In the genomic region with DNA sequence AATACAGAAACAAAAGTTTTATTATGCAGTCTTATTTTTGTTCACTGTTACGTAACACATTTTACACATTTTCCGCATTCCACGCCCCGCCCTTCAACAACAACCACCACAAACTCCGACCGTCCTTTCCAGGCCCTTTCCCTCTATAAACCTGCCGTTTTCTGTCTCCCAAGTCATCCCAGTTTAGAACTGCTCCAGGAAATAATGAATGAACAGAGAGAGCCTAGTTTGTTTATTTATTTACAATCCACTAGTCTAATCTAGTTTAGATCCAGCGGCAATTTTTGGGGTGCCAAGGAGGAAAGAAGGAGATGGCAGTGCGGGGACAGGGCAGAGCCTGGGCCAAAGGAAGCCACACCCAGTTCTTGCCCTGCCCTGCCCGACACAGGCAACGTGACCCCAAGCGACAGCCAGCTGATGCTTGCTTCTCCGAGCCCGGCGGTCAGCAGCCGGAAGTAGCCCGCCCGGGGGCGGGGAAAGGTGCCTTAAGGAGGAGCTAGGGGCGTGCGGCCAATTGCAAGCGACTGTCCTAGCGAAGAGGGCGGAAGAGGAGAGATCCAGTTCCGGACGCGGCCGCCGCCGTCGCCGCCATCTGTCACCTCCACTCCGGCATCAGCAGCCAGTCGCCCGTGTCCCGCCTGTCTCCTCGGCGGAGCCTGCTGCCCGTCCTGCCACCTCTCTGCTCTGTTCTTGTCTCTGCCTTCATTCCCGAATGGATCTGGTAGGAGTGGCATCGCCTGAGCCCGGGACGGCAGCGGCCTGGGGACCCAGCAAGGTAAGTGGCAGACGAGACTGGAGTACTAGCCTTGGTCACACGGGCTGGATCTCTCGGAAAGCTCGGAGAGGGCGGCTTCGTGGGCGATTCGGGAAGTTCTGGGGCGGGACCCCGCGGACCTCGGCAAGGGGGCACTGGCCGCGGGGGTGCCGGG, we compare ENCODE assay signal across 1 cellular context.
TF ChIP-seq lines count a peak whose summit lies in the region.

A gene with protein sequence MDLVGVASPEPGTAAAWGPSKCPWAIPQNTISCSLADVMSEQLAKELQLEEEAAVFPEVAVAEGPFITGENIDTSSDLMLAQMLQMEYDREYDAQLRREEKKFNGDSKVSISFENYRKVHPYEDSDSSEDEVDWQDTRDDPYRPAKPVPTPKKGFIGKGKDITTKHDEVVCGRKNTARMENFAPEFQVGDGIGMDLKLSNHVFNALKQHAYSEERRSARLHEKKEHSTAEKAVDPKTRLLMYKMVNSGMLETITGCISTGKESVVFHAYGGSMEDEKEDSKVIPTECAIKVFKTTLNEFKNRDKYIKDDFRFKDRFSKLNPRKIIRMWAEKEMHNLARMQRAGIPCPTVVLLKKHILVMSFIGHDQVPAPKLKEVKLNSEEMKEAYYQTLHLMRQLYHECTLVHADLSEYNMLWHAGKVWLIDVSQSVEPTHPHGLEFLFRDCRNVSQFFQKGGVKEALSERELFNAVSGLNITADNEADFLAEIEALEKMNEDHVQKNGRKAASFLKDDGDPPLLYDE (plus strand): TSS at position 560 of the 929 bp plus-strand sequence. CDS start 153 bp downstream, at position 713.

TF ChIP-seq in K562, 482 proteins besides CTCF, POLR2A, EP300 and RAD21 (continued from another document and continues in another):
- TF ChIP-seq, protein P1, sequence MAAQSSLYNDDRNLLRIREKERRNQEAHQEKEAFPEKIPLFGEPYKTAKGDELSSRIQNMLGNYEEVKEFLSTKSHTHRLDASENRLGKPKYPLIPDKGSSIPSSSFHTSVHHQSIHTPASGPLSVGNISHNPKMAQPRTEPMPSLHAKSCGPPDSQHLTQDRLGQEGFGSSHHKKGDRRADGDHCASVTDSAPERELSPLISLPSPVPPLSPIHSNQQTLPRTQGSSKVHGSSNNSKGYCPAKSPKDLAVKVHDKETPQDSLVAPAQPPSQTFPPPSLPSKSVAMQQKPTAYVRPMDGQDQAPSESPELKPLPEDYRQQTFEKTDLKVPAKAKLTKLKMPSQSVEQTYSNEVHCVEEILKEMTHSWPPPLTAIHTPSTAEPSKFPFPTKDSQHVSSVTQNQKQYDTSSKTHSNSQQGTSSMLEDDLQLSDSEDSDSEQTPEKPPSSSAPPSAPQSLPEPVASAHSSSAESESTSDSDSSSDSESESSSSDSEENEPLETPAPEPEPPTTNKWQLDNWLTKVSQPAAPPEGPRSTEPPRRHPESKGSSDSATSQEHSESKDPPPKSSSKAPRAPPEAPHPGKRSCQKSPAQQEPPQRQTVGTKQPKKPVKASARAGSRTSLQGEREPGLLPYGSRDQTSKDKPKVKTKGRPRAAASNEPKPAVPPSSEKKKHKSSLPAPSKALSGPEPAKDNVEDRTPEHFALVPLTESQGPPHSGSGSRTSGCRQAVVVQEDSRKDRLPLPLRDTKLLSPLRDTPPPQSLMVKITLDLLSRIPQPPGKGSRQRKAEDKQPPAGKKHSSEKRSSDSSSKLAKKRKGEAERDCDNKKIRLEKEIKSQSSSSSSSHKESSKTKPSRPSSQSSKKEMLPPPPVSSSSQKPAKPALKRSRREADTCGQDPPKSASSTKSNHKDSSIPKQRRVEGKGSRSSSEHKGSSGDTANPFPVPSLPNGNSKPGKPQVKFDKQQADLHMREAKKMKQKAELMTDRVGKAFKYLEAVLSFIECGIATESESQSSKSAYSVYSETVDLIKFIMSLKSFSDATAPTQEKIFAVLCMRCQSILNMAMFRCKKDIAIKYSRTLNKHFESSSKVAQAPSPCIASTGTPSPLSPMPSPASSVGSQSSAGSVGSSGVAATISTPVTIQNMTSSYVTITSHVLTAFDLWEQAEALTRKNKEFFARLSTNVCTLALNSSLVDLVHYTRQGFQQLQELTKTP (IDR thresholded peaks at IDR 0.05; ENCODE audit: low read depth in 1 of 2, partially characterized antibody in 2 of 2): peak; percentile 20 to 77
- TF ChIP-seq NONO (IDR thresholded peaks at IDR 0.05; ENCODE audit: low read depth in 2 of 2, low read length in 1 of 2): 0 out of 4 replicates have a peak, but pooled peaks of 1 of the 2 experiments have one; percentile 34
- 0 out of 2 replicates have a peak, but pooled peaks have one; percentile 43 for TF ChIP-seq ZFP1 (CRISPR knock-in tag; IDR thresholded peaks at IDR 0.05)
- TF ChIP-seq SMAD3 (CRISPR knock-in tag; conservative IDR thresholded peaks at IDR 0.05): no peak
- no peak; the same call in 1 of the 2 replicates for TF ChIP-seq THRAP3 (IDR thresholded peaks at IDR 0.05; ENCODE audit: borderline replicate concordance)
- peak; percentile 81 for TF ChIP-seq ELF2 (CRISPR knock-in tag; IDR thresholded peaks at IDR 0.05)
- no peak for TF ChIP-seq TSC22D4 (tag; IDR thresholded peaks at IDR 0.05)
- TF ChIP-seq, protein P2, sequence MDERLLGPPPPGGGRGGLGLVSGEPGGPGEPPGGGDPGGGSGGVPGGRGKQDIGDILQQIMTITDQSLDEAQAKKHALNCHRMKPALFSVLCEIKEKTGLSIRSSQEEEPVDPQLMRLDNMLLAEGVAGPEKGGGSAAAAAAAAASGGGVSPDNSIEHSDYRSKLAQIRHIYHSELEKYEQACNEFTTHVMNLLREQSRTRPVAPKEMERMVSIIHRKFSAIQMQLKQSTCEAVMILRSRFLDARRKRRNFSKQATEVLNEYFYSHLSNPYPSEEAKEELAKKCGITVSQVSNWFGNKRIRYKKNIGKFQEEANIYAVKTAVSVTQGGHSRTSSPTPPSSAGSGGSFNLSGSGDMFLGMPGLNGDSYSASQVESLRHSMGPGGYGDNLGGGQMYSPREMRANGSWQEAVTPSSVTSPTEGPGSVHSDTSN (CRISPR knock-in tag; IDR thresholded peaks at IDR 0.05; ENCODE audit: low read depth): no peak
- TF ChIP-seq, protein P2 (tag; conservative IDR thresholded peaks at IDR 0.05; ENCODE audit: low read depth): peak; percentile 29; the same call in 1 of the 2 replicates
- no peak for TF ChIP-seq ZNF551 (CRISPR knock-in tag; IDR thresholded peaks at IDR 0.05)
- TF ChIP-seq POLR2G (IDR thresholded peaks at IDR 0.05; ENCODE audit: low read depth, low read length): peak; percentile 97
- TF ChIP-seq, protein P3, sequence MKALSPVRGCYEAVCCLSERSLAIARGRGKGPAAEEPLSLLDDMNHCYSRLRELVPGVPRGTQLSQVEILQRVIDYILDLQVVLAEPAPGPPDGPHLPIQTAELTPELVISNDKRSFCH (CRISPR knock-in tag; IDR thresholded peaks at IDR 0.05): no peak
- TF ChIP-seq, protein P3 (tag; IDR thresholded peaks at IDR 0.05): no peak
- TF ChIP-seq KHSRP (IDR thresholded peaks at IDR 0.05): no peak
- TF ChIP-seq, protein P4, sequence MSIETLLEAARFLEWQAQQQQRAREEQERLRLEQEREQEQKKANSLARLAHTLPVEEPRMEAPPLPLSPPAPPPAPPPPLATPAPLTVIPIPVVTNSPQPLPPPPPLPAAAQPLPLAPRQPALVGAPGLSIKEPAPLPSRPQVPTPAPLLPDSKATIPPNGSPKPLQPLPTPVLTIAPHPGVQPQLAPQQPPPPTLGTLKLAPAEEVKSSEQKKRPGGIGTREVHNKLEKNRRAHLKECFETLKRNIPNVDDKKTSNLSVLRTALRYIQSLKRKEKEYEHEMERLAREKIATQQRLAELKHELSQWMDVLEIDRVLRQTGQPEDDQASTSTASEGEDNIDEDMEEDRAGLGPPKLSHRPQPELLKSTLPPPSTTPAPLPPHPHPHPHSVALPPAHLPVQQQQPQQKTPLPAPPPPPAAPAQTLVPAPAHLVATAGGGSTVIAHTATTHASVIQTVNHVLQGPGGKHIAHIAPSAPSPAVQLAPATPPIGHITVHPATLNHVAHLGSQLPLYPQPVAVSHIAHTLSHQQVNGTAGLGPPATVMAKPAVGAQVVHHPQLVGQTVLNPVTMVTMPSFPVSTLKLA (conservative IDR thresholded peaks at IDR 0.05): peak; percentile 94 to 98
- peak; percentile 67 for TF ChIP-seq EGR1 (conservative IDR thresholded peaks at IDR 0.05)
- TF ChIP-seq KLF1 (tag; IDR thresholded peaks at IDR 0.05): peak; percentile 72; the same call in 1 of the 2 replicates
- TF ChIP-seq, protein P5, sequence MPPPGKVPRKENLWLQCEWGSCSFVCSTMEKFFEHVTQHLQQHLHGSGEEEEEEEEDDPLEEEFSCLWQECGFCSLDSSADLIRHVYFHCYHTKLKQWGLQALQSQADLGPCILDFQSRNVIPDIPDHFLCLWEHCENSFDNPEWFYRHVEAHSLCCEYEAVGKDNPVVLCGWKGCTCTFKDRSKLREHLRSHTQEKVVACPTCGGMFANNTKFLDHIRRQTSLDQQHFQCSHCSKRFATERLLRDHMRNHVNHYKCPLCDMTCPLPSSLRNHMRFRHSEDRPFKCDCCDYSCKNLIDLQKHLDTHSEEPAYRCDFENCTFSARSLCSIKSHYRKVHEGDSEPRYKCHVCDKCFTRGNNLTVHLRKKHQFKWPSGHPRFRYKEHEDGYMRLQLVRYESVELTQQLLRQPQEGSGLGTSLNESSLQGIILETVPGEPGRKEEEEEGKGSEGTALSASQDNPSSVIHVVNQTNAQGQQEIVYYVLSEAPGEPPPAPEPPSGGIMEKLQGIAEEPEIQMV (tag; conservative IDR thresholded peaks at IDR 0.05; ENCODE audit: low read depth): no peak
- TF ChIP-seq ZFP30 (CRISPR knock-in tag; IDR thresholded peaks at IDR 0.05; ENCODE audit: borderline replicate concordance): no peak
- peak in 1 of 2 experiments; percentile 63; a peak in 1 of 4 replicates for TF ChIP-seq TBL1XR1 (IDR thresholded peaks at IDR 0.05; ENCODE audit: low read length in 2 of 2)
- no peak for TF ChIP-seq E2F3 (CRISPR knock-in tag; IDR thresholded peaks at IDR 0.05)
- TF ChIP-seq, protein P6, sequence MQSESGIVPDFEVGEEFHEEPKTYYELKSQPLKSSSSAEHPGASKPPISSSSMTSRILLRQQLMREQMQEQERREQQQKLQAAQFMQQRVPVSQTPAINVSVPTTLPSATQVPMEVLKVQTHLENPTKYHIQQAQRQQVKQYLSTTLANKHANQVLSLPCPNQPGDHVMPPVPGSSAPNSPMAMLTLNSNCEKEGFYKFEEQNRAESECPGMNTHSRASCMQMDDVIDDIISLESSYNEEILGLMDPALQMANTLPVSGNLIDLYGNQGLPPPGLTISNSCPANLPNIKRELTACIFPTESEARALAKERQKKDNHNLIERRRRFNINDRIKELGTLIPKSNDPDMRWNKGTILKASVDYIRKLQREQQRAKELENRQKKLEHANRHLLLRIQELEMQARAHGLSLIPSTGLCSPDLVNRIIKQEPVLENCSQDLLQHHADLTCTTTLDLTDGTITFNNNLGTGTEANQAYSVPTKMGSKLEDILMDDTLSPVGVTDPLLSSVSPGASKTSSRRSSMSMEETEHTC (IDR thresholded peaks at IDR 0.05): no peak
- peak; percentile 43; the same call in 1 of the 2 replicates for TF ChIP-seq DPF2 (IDR thresholded peaks at IDR 0.05)
- TF ChIP-seq TARDBP (IDR thresholded peaks at IDR 0.05): peak; percentile 69; the same call in 1 of the 2 replicates
- peak; percentile 97 for TF ChIP-seq PHF8 (IDR thresholded peaks at IDR 0.05; ENCODE audit: borderline replicate concordance, low read length)
- TF ChIP-seq, protein P7, sequence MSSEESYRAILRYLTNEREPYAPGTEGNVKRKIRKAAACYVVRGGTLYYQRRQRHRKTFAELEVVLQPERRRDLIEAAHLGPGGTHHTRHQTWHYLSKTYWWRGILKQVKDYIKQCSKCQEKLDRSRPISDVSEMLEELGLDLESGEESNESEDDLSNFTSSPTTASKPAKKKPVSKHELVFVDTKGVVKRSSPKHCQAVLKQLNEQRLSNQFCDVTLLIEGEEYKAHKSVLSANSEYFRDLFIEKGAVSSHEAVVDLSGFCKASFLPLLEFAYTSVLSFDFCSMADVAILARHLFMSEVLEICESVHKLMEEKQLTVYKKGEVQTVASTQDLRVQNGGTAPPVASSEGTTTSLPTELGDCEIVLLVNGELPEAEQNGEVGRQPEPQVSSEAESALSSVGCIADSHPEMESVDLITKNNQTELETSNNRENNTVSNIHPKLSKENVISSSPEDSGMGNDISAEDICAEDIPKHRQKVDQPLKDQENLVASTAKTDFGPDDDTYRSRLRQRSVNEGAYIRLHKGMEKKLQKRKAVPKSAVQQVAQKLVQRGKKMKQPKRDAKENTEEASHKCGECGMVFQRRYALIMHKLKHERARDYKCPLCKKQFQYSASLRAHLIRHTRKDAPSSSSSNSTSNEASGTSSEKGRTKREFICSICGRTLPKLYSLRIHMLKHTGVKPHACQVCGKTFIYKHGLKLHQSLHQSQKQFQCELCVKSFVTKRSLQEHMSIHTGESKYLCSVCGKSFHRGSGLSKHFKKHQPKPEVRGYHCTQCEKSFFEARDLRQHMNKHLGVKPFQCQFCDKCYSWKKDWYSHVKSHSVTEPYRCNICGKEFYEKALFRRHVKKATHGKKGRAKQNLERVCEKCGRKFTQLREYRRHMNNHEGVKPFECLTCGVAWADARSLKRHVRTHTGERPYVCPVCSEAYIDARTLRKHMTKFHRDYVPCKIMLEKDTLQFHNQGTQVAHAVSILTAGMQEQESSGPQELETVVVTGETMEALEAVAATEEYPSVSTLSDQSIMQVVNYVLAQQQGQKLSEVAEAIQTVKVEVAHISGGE (CRISPR knock-in tag; IDR thresholded peaks at IDR 0.05): no peak
- TF ChIP-seq SREBF1 (IDR thresholded peaks at IDR 0.05; ENCODE audit: borderline replicate concordance, low read depth, low read length): no peak
- TF ChIP-seq RBM25 (IDR thresholded peaks at IDR 0.05; ENCODE audit: low read depth, low read length, severe bottlenecking): no peak
- no peak for TF ChIP-seq ETS2 (tag; IDR thresholded peaks at IDR 0.05; ENCODE audit: borderline replicate concordance, poor library complexity, severe bottlenecking)
- TF ChIP-seq SMARCA4 (IDR thresholded peaks at IDR 0.05): peak; percentile 34; the same call in 1 of the 2 replicates
- TF ChIP-seq PHF21A (IDR thresholded peaks at IDR 0.05; ENCODE audit: borderline replicate concordance, low read depth): no peak
- TF ChIP-seq ZNF583 (CRISPR knock-in tag; IDR thresholded peaks at IDR 0.05): no peak
- TF ChIP-seq ZNF644 (tag; IDR thresholded peaks at IDR 0.05; ENCODE audit: low read depth): no peak
- TF ChIP-seq ZNF124 (CRISPR knock-in tag; IDR thresholded peaks at IDR 0.05): no peak
- no peak for TF ChIP-seq CBX2 (IDR thresholded peaks at IDR 0.05; ENCODE audit: insufficient read depth, low read length, poor library complexity, severe bottlenecking)
- peak; percentile 77; the same call in 1 of the 2 replicates for TF ChIP-seq ESRRA (IDR thresholded peaks at IDR 0.05; ENCODE audit: borderline replicate concordance, low read depth)
- TF ChIP-seq, protein P8, sequence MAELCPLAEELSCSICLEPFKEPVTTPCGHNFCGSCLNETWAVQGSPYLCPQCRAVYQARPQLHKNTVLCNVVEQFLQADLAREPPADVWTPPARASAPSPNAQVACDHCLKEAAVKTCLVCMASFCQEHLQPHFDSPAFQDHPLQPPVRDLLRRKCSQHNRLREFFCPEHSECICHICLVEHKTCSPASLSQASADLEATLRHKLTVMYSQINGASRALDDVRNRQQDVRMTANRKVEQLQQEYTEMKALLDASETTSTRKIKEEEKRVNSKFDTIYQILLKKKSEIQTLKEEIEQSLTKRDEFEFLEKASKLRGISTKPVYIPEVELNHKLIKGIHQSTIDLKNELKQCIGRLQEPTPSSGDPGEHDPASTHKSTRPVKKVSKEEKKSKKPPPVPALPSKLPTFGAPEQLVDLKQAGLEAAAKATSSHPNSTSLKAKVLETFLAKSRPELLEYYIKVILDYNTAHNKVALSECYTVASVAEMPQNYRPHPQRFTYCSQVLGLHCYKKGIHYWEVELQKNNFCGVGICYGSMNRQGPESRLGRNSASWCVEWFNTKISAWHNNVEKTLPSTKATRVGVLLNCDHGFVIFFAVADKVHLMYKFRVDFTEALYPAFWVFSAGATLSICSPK (IDR thresholded peaks at IDR 0.05; ENCODE audit: borderline replicate concordance): no peak
